ENCODE assay signal across 9 cellular contexts in genomic region chr14:103372552-103373304, GRCh38. TPM values are rescaled to one million over a fixed set of nuclear protein-coding genes. Genes with fewer than 3 reads are reported as not detected.
A peak's percentile ranks its signal among the peaks of the same experiment; 100 is the strongest.
DNase-seq lines count a peak whose midpoint lies in the region; ATAC-seq, FAIRE-seq and TF ChIP-seq lines count a peak whose summit lies in the region.
"Had no signal": no experiment of that assay in that cellular context is flagged by ENCODE, and none has a peak within 500 bp of the region (broad histone marks: within the 10 kb centered on the region; RNA-seq: fewer than 3 reads in every experiment).

No MANE protein-coding gene starts in this region.

- intact Hi-C loops in pancreas (cut with DNase I) = no loop called here

- DNase-seq in GM03348 (ENCODE audit: low spot score) (peak; percentile 92), LHCN-M2 (ENCODE audit: low read depth) (peak; percentile 95), choroid plexus epithelial cell (ENCODE audit: low read depth) (peak; percentile 86), pancreas (no peak), SKM-1 treated with dmso at 0.1 percent for 144 hours (lab: John Stamatoyannopoulos, UW; ENCODE audit: unreplicated experiment) (no peak), GM10266 (ENCODE audit: extremely low spot score) (no peak)
- DNase-seq: NCI-H146 had no signal

- ATAC-seq in pancreas = peak in 3 of 4 donors; percentile 28 to 57 (median 52)
- ATAC-seq in HG02852 (IDR thresholded peaks at IDR 0.05; ENCODE audit: unreplicated experiment) = no peak

- TF ChIP-seq CTCF in choroid plexus epithelial cell (conservative IDR thresholded peaks at IDR 0.05; ENCODE audit: low read depth, low read length) (no peak), pancreas (IDR thresholded peaks at IDR 0.05) (no peak), GM10266 (IDR thresholded peaks at IDR 0.05; ENCODE audit: control insufficient read depth, insufficient read depth, low read depth, missing control alignments) (no peak)

- FAIRE-seq in pancreas (lab: Jason Lieb, UNC) = no peak
- FAIRE-seq: islet of Langerhans had no signal

- H3K36me3 ChIP-seq in pancreas = no peaks in the 10 kb centered on the region

- H3K9me3 ChIP-seq in pancreas = no peaks in the 10 kb centered on the region

- H3K4me3 ChIP-seq in choroid plexus epithelial cell (ENCODE audit: low read depth, low read length) (no peak overlapping the region), pancreas (no peak overlapping the region)

- no peaks in the 10 kb centered on the region for H3K4me1 ChIP-seq in pancreas

- 74 to 75% methylated on average over 11 of the region's 11 CpGs for WGBS in pancreas, 2 donors

- no peaks in the 10 kb centered on the region for H3K27me3 ChIP-seq in pancreas

- H3K27ac ChIP-seq in pancreas = no peak overlapping the region

RNA-seq across cellular contexts. Expression of gene MARK3, which starts 12.5 kb away (rescaled TPM):
- 60.1 and 61.1 TPM in 2 replicates for total RNA-seq in LHCN-M2 (2014; rRNA removed)
- polyA plus RNA-seq in LHCN-M2 (2012) = 29.4 TPM
- total RNA-seq in pancreas = 10 to 100 TPM; 35.3 to 51.0 (median 40.1) TPM
- 100 to 1,000 TPM in 1 of 2 donors, 10 to 100 TPM in 1; 84.7 to 110 TPM for polyA plus RNA-seq in pancreas

RNA-seq across cellular contexts. Expression of gene EIF5, which starts 38.7 kb away (rescaled TPM):
- total RNA-seq in LHCN-M2 (2014; rRNA removed) = 160 and 224 TPM in 2 replicates
- polyA plus RNA-seq in LHCN-M2 (2012) = 168 TPM
- total RNA-seq in pancreas = 100 to 1,000 TPM in 3 of 6 donors, 10 to 100 TPM in 3; 79.8 to 139 (median 101) TPM
- polyA plus RNA-seq in pancreas = 10 to 100 TPM; 22.2 to 42.1 TPM

Comparison
In these comparisons a context has a peak if more than half of its experiments do, and no peak if none do; other contexts are left out.
1. DNase-seq: peak in GM03348 (single experiment), LHCN-M2 (single experiment) and choroid plexus epithelial cell (single experiment); none in pancreas (0 of 6), SKM-1 treated with dmso at 0.1 percent for 144 hours (single experiment) and GM10266 (single experiment).